ENCODE assay signal across 9 cellular contexts in the genomic region with DNA sequence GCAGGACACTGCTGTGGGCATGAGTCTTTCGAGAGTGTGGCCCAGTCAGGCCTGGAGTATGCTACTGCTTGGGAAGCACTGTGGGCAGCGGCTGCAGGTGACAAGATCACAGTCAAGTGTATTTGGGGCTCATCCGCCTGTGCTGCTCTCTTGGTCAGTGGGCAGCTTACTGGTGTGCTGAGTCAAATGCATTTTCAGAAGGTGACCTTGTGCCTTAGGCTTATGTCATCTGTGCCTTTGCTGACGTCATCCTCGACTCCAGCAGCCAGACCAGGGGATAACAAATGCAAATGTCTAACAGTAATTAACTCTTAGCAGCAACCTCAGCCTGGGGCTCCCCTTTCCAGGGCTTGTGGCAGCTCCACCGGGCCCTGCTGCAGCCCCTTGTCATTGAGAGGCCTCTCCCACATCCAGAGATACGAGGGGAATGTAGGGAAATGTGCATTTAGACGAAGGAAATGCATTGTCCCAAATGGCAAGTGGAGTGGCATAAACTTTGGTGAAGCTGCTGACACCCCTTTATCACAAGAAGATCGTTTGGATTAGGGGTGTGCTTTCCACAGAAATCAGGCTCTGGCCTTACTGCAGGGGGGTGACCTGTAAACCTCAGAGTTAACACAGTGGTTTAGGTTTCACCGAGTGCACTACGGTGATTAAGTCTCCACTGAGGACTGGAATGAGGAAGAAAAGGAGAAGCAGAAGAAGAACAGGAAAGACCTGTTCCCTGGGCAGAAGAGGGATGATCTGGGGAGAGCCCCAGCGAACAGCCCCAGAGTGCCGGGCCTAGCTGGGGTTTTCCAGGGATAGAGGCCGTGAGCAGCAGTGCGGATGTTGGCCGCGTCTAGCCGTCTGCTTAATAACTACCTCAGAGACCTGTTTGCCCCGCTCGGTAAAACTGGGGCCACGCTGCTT. TPM values are rescaled to one million over a fixed set of nuclear protein-coding genes. Genes with fewer than 3 reads are reported as not detected.
DNase-seq lines count a peak whose midpoint lies in the region; ATAC-seq, FAIRE-seq and TF ChIP-seq lines count a peak whose summit lies in the region.
"Had no signal": no experiment of that assay in that cellular context is flagged by ENCODE, and none has a peak within 500 bp of the region (broad histone marks: within the 10 kb centered on the region; RNA-seq: fewer than 3 reads in every experiment).

No MANE protein-coding gene starts in this region.

- H3K4me3 ChIP-seq in GM23338: no peak overlapping the region
- no peak overlapping the region for H3K4me3 ChIP-seq in fibroblast of mammary gland (ENCODE audit: control insufficient read depth, low read depth, low read length)
- no peak overlapping the region for H3K4me3 ChIP-seq in spleen

- H3K4me3 Mint-ChIP-seq in GM23338: peak overlapping the region; percentile 28; the same call in 2 of the 3 replicates

- ATAC-seq in GM23338: peak; percentile 19

- no peaks in the 10 kb centered on the region for H3K27me3 ChIP-seq in GM23338 (ENCODE audit: insufficient read depth)
- H3K27me3 ChIP-seq in spleen (replicated peaks in 1 of 7): no peaks in the 10 kb centered on the region

- no peaks in the 10 kb centered on the region for H3K79me2 ChIP-seq in GM23338 (replicated peaks; ENCODE audit: insufficient read depth)

- no peak for TF ChIP-seq POLR2A in spleen (IDR thresholded peaks at IDR 0.05)

- H3K9me2 ChIP-seq in GM23338 (ENCODE audit: insufficient read depth): no peaks in the 10 kb centered on the region

- H3K9me3 Mint-ChIP-seq in GM23338: no peaks in the 10 kb centered on the region

- no peaks in the 10 kb centered on the region for H3K36me3 Mint-ChIP-seq in GM23338 (ENCODE audit: low read depth)

- intact Hi-C loops in spleen (cut with DNase I; ENCODE audit: low total_unique reads): loop anchor here (10.0 kb wide), 1 partner anchor 73 kb away; the partner anchor contains the start of gene NFKBIA

- 43 to 61% (median 55%) methylated on average over 19 to 21 of the region's 21 CpGs for WGBS in spleen, 5 donors

- H3K27me3 Mint-ChIP-seq in GM23338 (ENCODE audit: insufficient read depth, low read depth, poor library complexity): peaks cover 9% of the 10 kb centered on the region

- peak overlapping the region; percentile 51; the same call in 1 of the 2 replicates for H3K4me2 ChIP-seq in GM23338

- H2AFZ ChIP-seq in GM23338: peak overlapping the region; percentile 82

- H3F3A ChIP-seq in GM23338 (replicated peaks; ENCODE audit: low read depth): no peaks in the 10 kb centered on the region; the same call in none of the 2 replicates

- no peaks in the 10 kb centered on the region for H4K20me1 ChIP-seq in GM23338 (replicated peaks; ENCODE audit: insufficient read depth)

- no peak for FAIRE-seq in RCC 7860 (lab: Jason Lieb, UNC)
- FAIRE-seq: endothelial cell of umbilical vein had no signal

- H3K9me3 ChIP-seq in spleen: no peaks in the 10 kb centered on the region

- no peaks in the 10 kb centered on the region for H3K36me3 ChIP-seq in GM23338 (ENCODE audit: insufficient read depth)
- H3K36me3 ChIP-seq in spleen: no peaks in the 10 kb centered on the region

- no peak overlapping the region for H3K27ac ChIP-seq in GM23338 (ENCODE audit: low read depth)
- peak overlapping the region in 5 of 8 donors; percentile 9 to 95 (median 90) for H3K27ac ChIP-seq in spleen

- H3K4me1 ChIP-seq in GM23338 (ENCODE audit: insufficient read depth) (peaks cover 35% of the 10 kb centered on the region), spleen (peaks cover 36 to 57% (median 52%) of the 10 kb centered on the region in 6 donors)

- TF ChIP-seq CTCF in GM23338 (conservative IDR thresholded peaks at IDR 0.05; ENCODE audit: low read depth in 2 of 2): no peak
- TF ChIP-seq CTCF in fibroblast of mammary gland (conservative IDR thresholded peaks at IDR 0.05; ENCODE audit: control insufficient read depth, insufficient read depth, low read depth, low read length): no peak
- no peak for TF ChIP-seq CTCF in spleen (IDR thresholded peaks at IDR 0.05 in 8 of 11, conservative IDR thresholded peaks at IDR 0.05 in 3 of 11)

- peak overlapping the region; percentile 56 for H3K27ac Mint-ChIP-seq in GM23338

- peak; percentile 28 for DNase-seq in DMS79 (lab: John Stamatoyannopoulos, UW)
- peak; percentile 22 for DNase-seq in GM23338 (ENCODE audit: low spot score)
- peak; percentile 42 for DNase-seq in RCC 7860 (ENCODE audit: low spot score)
- DNase-seq in fibroblast of mammary gland (ENCODE audit: low read depth): peak; percentile 55
- no peak for DNase-seq in spleen
- no peak for DNase-seq in NCI-H2107 (lab: John Stamatoyannopoulos, UW)
- DNase-seq in globus pallidus (ENCODE audit: low spot score): no peak
- no peak for DNase-seq in NCI-H2107 treated with DMSO at 0.1 percent for 48 hours (lab: John Stamatoyannopoulos, UW; ENCODE audit: unreplicated experiment)

- peaks cover 38% of the 10 kb centered on the region for H3K4me1 Mint-ChIP-seq in GM23338

TF ChIP-seq in GM23338, 12 proteins besides CTCF, POLR2A, EP300 and RAD21:
- TF ChIP-seq EZH2 (IDR thresholded peaks at IDR 0.05; ENCODE audit: low read depth, unreplicated experiment) (no peak), CREB1 (CRISPR knock-in tag; IDR thresholded peaks at IDR 0.05; ENCODE audit: low read depth) (peak; percentile 60)

RNA-seq across cellular contexts. Expression of gene PSMA6, which starts 39.7 kb away (rescaled TPM):
- total RNA-seq in GM23338 (2014; rRNA removed; shearing (Covaris generic)): 216 and 223 TPM in 2 replicates
- polyA plus RNA-seq in GM23338 (2016; fragmentation: Nextera tagmentation; extraction: Ambion mirVana): 296 and 300 TPM in 2 replicates
- total RNA-seq in spleen: 100 to 1,000 TPM; 120 to 185 (median 129) TPM
- polyA plus RNA-seq in spleen: 100 to 1,000 TPM; 108 to 171 (median 164) TPM

Comparison
In these comparisons a context has a peak if more than half of its experiments do, and no peak if none do; other contexts are left out.
1. DNase-seq: peak in DMS79 (single experiment), GM23338 (single experiment), RCC 7860 (single experiment) and fibroblast of mammary gland (single experiment); none in spleen (single experiment), NCI-H2107 (single experiment), globus pallidus (single experiment) and NCI-H2107 treated with DMSO at 0.1 percent for 48 hours (single experiment).